8 cellular contexts compared by ENCODE assay signal in genomic region chr11:130070109-130070828, GRCh38.
DNase-seq lines count a peak whose midpoint lies in the region; ATAC-seq and TF ChIP-seq lines count a peak whose summit lies in the region.

No MANE protein-coding gene starts in this region.

- ATAC-seq in GM18870 (IDR thresholded peaks at IDR 0.05; ENCODE audit: unreplicated experiment) = no peak

- H3K4me1 ChIP-seq in mucosa of rectum (ENCODE audit: control insufficient read depth in 2 of 2, insufficient read depth in 2 of 2, low read length in 2 of 2) = peaks cover 17 to 29% of the 10 kb centered on the region in 2 donors

- H3K27ac ChIP-seq in epithelial cell of prostate (peak overlapping the region; percentile 89), mucosa of rectum (ENCODE audit: low read depth in 2 of 2, low read length in 2 of 2) (peak overlapping the region; percentile 92 to 94)

- TF ChIP-seq CTCF in GM12865 (IDR thresholded peaks at IDR 0.05; ENCODE audit: insufficient read depth, low read depth, low read length, missing control alignments) (no peak), NB4 (IDR thresholded peaks at IDR 0.05; ENCODE audit: low read depth, low read length) (peak; percentile 4)

- no peaks in the 10 kb centered on the region for H3K9me3 ChIP-seq in mucosa of rectum (ENCODE audit: control insufficient read depth in 2 of 2, low read length in 2 of 2)

- peak overlapping the region; percentile 59 for H3K4me3 ChIP-seq in GM12865 (ENCODE audit: low read depth, low read length)
- peak overlapping the region; percentile 89 for H3K4me3 ChIP-seq in NB4 (ENCODE audit: low read depth, low read length)
- H3K4me3 ChIP-seq in mucosa of rectum (ENCODE audit: low read length in 2 of 2) = peak overlapping the region; percentile 84 to 95

- no peaks in the 10 kb centered on the region for H3K27me3 ChIP-seq in mucosa of rectum (ENCODE audit: control insufficient read depth in 2 of 2, insufficient read depth in 2 of 2, low read length in 2 of 2)

- DNase-seq in GM12865 (ENCODE audit: low read depth) (peak; percentile 48), HCEC 1CT (peak; percentile 31), NB4 (ENCODE audit: low read depth) (peak; percentile 72), epithelial cell of prostate (ENCODE audit: low read depth, low spot score) (no peak)
- DNase-seq in activated CD8-positive, alpha-beta memory T cell treated with anti-CD3 and anti-CD28 coated beads, Interleukin-2, amount 50 U/mL, for 48 hours = peak; percentile 74
- peak; percentile 9 to 51 (median 44) for DNase-seq in stimulated activated naive CD4-positive, alpha-beta T cell (lab: John Stamatoyannopoulos, UW)

- no peak for TF ChIP-seq POLR2A in NB4 (IDR thresholded peaks at IDR 0.05; ENCODE audit: extremely low read depth, insufficient read length)

- peak overlapping the region; percentile 70 to 98 for H3K9ac ChIP-seq in mucosa of rectum (ENCODE audit: low read depth in 1 of 2, low read length in 2 of 2)

- no peaks in the 10 kb centered on the region for H3K36me3 ChIP-seq in mucosa of rectum (ENCODE audit: control insufficient read depth in 2 of 2, insufficient read depth in 2 of 2, low read length in 2 of 2)
